Comparison of ENCODE assay signal across 20 cellular contexts in the genomic region with DNA sequence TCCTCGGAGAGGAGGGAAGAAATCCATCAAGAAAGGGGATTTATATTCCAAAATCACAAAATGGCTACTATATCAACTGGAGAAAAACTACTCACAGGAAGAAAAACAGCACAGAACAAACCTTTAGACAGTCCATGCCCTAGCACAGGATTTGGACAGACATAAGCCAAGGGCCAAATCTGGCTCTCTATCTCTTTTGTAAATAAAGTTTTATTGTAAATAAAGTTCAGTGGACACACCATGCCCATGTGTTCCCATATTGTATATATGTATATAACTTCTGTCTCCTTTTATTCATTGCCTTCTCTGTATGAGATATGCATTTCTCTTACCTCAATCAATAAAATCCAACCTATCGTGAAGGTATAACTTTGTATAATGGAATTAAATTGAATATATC.
"Had no signal": no experiment of that assay in that cellular context is flagged by ENCODE, and none has a peak within 500 bp of the region (broad histone marks: within the 10 kb centered on the region; RNA-seq: fewer than 3 reads in every experiment).

No MANE protein-coding gene starts in this region.

- H3K36me3 Mint-ChIP-seq: IgD-negative memory B cell had no signal

- H3K4me3 ChIP-seq: MG63 had no signal

- H3K36me3 ChIP-seq: MG63 had no signal

- H3K27me3 ChIP-seq: MG63 had no signal

- DNase-seq: KBM-7, MG63, NCI-H1092 treated with DMSO at 0.1 percent for 48 hours, NCI-H1436, NCI-H187, NCI-H2029, NCI-H2081 treated with DMSO at 0.1 percent for 48 hours, NCI-H2171, NCI-H226, NCI-H446, NCI-H510A, NCI-H524 treated with DMSO at 0.1 percent for 48 hours, NCI-H69, NCI-H774, SHP77, T-helper 1 cell had no signal

- H3K9me3 ChIP-seq: MG63 had no signal

- H3K9me3 Mint-ChIP-seq: IgD-negative memory B cell had no signal

- H3K27ac ChIP-seq: RWPE1 had no signal

- ATAC-seq: Panc1, SK-N-SH treated with all-trans-retinoic acid at 6 μM for 48 hours had no signal

- H3K27me3 Mint-ChIP-seq: IgD-negative memory B cell had no signal

- H3K4me3 Mint-ChIP-seq: IgD-negative memory B cell had no signal

- H3K27ac Mint-ChIP-seq: IgD-negative memory B cell had no signal
